ENCODE assay signal across 1 cellular context in genomic region chr15:59691194-59691805, GRCh38.
TF ChIP-seq lines count a peak whose summit lies in the region.

No MANE protein-coding gene starts in this region.

TF ChIP-seq in HEK293T, 16 proteins besides CTCF, POLR2A, EP300 and RAD21:
- TF ChIP-seq SP1 (IDR thresholded peaks at IDR 0.05) (no peak), ZNF384 (IDR thresholded peaks at IDR 0.05) (peak; percentile 28; the same call in 1 of the 2 replicates)
